Comparison of ENCODE assay signal across 31 cellular contexts in genomic region chrY:8342173-8342572, GRCh38.
DNase-seq lines count a peak whose midpoint lies in the region; ATAC-seq and TF ChIP-seq lines count a peak whose summit lies in the region.
"Had no signal": no experiment of that assay in that cellular context is flagged by ENCODE, and none has a peak within 500 bp of the region (broad histone marks: within the 10 kb centered on the region; RNA-seq: fewer than 3 reads in every experiment).

No MANE protein-coding gene starts in this region.

- H3K27me3 ChIP-seq in gastrocnemius medialis, result no peaks in the 10 kb centered on the region
- no peaks in the 10 kb centered on the region for H3K27me3 ChIP-seq in tibial artery
- no peaks in the 10 kb centered on the region for H3K27me3 ChIP-seq in adrenal gland
- H3K27me3 ChIP-seq: BE2C; BLaER1; BLaER1 treated with 17β-estradiol and CSF1 and Interleukin-3, amounts not matched to agents 10 nM and 100 nM had no signal

- intact Hi-C loops in gastrocnemius medialis (cut with DNase I; ENCODE audit: low total_unique reads), result no loop called here
- intact Hi-C loops in tibial artery (cut with DNase I; ENCODE audit: low total_unique reads), result no loop called here
- intact Hi-C loops in adrenal gland (cut with DNase I), result no loop called here
- intact Hi-C loops in mucosa of descending colon (cut with DNase I, micrococcal nuclease), result no loop called here

- TF ChIP-seq POLR2A in gastrocnemius medialis (IDR thresholded peaks at IDR 0.05), result no peak
- no peak for TF ChIP-seq POLR2A in adrenal gland (IDR thresholded peaks at IDR 0.05)

- 68 to 100% methylated on average over 1 to 2 of the region's 2 CpGs; no CpG with 5 or more reads in 2 of the 4 donors for WGBS in adrenal gland, 4 donors

- H3K4me1 ChIP-seq in gastrocnemius medialis, result peaks cover 0 to 4% of the 10 kb centered on the region in 2 donors
- no peaks in the 10 kb centered on the region for H3K4me1 ChIP-seq in tibial artery
- no peaks in the 10 kb centered on the region for H3K4me1 ChIP-seq in adrenal gland (replicated peaks in 1 of 2)
- no peaks in the 10 kb centered on the region for H3K4me1 ChIP-seq in mucosa of descending colon (ENCODE audit: low read depth)
- H3K4me1 ChIP-seq: A549; BE2C; BLaER1; BLaER1 treated with 17β-estradiol and CSF1 and Interleukin-3, amounts not matched to agents 10 nM and 100 nM; Caco-2 had no signal

- in situ Hi-C loops in gastrocnemius medialis (cut with MboI; ENCODE audit: low sequenced_read_pairs in 4 of 4), result loop anchor here in 1 of 4 donors (25.0 kb wide), 2 partner anchors 305 to 405 kb away; no protein-coding TSS in a partner anchor

- peak; percentile 57 for ATAC-seq in left lobe of liver
- ATAC-seq in gastrocnemius medialis, result peak; percentile 95 to 96
- ATAC-seq in mucosa of descending colon, result no peak
- ATAC-seq: A549; CD8-positive, alpha-beta T cell had no signal

- peak overlapping the region in 2 of 4 donors; percentile 55 to 67 for H3K27ac ChIP-seq in gastrocnemius medialis
- no peak overlapping the region for H3K27ac ChIP-seq in tibial artery
- H3K27ac ChIP-seq in adrenal gland, result no peak overlapping the region
- H3K27ac ChIP-seq: 22Rv1; A549; BLaER1; BLaER1 treated with 17β-estradiol and CSF1 and Interleukin-3, amounts not matched to agents 10 nM and 100 nM; C4-2B had no signal

- DNase-seq in left lobe of liver (ENCODE audit: low spot score) (no peak), gastrocnemius medialis (peak; percentile 43 to 73), tibial artery (peak; percentile 17 to 44), NCI-H1092 treated with DMSO at 0.1 percent for 48 hours (lab: John Stamatoyannopoulos, UW) (no peak), adrenal gland (no peak), mucosa of descending colon (no peak)
- DNase-seq: 8988T; ACHN; AML-193; BE2C; C1 segment of cervical spinal cord; Caco-2; Calu3; CD4-positive, alpha-beta memory T cell; CD4-positive, alpha-beta T cell; CD4-positive, CD25-positive, alpha-beta regulatory T cell; CD8-positive, alpha-beta memory T cell; CD8-positive, alpha-beta T cell; COR-L47; DMS 273 treated with DMSO at 0.1 percent for 48 hours; DMS153; DMS53; DMS79; DMS79 treated with DMSO at 0.1 percent for 48 hours; DND-41; EL had no signal

- H3K36me3 ChIP-seq in gastrocnemius medialis, result no peaks in the 10 kb centered on the region
- no peaks in the 10 kb centered on the region for H3K36me3 ChIP-seq in tibial artery
- no peaks in the 10 kb centered on the region for H3K36me3 ChIP-seq in adrenal gland (replicated peaks in 1 of 2)
- H3K36me3 ChIP-seq in mucosa of descending colon (ENCODE audit: low read depth), result no peaks in the 10 kb centered on the region
- H3K36me3 ChIP-seq: BE2C; BLaER1; BLaER1 treated with 17β-estradiol and CSF1 and Interleukin-3, amounts not matched to agents 10 nM and 100 nM had no signal

- H3K9me3 ChIP-seq in gastrocnemius medialis, result no peaks in the 10 kb centered on the region
- no peaks in the 10 kb centered on the region for H3K9me3 ChIP-seq in tibial artery
- H3K9me3 ChIP-seq in adrenal gland (replicated peaks in 1 of 3), result no peaks in the 10 kb centered on the region
- no peaks in the 10 kb centered on the region for H3K9me3 ChIP-seq in mucosa of descending colon
- H3K9me3 ChIP-seq: A549; BE2C; BLaER1; BLaER1 treated with 17β-estradiol and CSF1 and Interleukin-3, amounts not matched to agents 10 nM and 100 nM; Caco-2 had no signal

- TF ChIP-seq CTCF in gastrocnemius medialis (IDR thresholded peaks at IDR 0.05 in 4 of 5, conservative IDR thresholded peaks at IDR 0.05 in 1 of 5), result no peak
- no peak for TF ChIP-seq CTCF in tibial artery (IDR thresholded peaks at IDR 0.05)
- no peak for TF ChIP-seq CTCF in adrenal gland (IDR thresholded peaks at IDR 0.05)
- no peak for TF ChIP-seq CTCF in mucosa of descending colon (IDR thresholded peaks at IDR 0.05)

- H3K4me3 ChIP-seq in gastrocnemius medialis (no peak overlapping the region), tibial artery (no peak overlapping the region), adrenal gland (no peak overlapping the region), mucosa of descending colon (no peak overlapping the region)
- H3K4me3 ChIP-seq: A549; BLaER1; BLaER1 treated with 17β-estradiol and CSF1 and Interleukin-3, amounts not matched to agents 10 nM and 100 nM had no signal

Comparison
In these comparisons a context has a peak if more than half of its experiments do, and no peak if none do; other contexts are left out.
1. DNase-seq: peak in gastrocnemius medialis (2 of 2) and tibial artery (2 of 2); none in left lobe of liver (single experiment), NCI-H1092 treated with DMSO at 0.1 percent for 48 hours (single experiment), adrenal gland (0 of 7) and mucosa of descending colon (0 of 3).